Comparison of ENCODE assay signal across 22 cellular contexts in genomic region chr22:22785316-22786065, GRCh38.
DNase-seq lines count a peak whose midpoint lies in the region; ATAC-seq, FAIRE-seq and TF ChIP-seq lines count a peak whose summit lies in the region.
"Had no signal": no experiment of that assay in that cellular context is flagged by ENCODE, and none has a peak within 500 bp of the region (broad histone marks: within the 10 kb centered on the region; RNA-seq: fewer than 3 reads in every experiment).

No MANE protein-coding gene starts in this region.

- H3K27ac Mint-ChIP-seq in WTC11 = no peak overlapping the region
- H3K27ac Mint-ChIP-seq: B cell had no signal

- in situ Hi-C loops in HepG2 (cut with HindIII; ENCODE audit: extremely low pct_ligation_motif_present, low pct_unique_long_range_greater_than_20kb) = no loop called here

- peaks cover 28% of the 10 kb centered on the region for H3K4me1 ChIP-seq in HepG2 (ENCODE audit: insufficient read depth, low read length)
- peaks cover 0 to 3% (median 0%) of the 10 kb centered on the region in 4 donors for H3K4me1 ChIP-seq in right lobe of liver
- H3K4me1 ChIP-seq in aorta (ENCODE audit: control insufficient read depth in 1 of 2, insufficient read depth in 2 of 2, low read length in 2 of 2) = no peaks in the 10 kb centered on the region

- H4K20me1 ChIP-seq in HepG2 (ENCODE audit: insufficient read depth, low read length) = no peaks in the 10 kb centered on the region

- intact Hi-C loops in HepG2 (cut with micrococcal nuclease; ENCODE audit: unreplicated experiment) (no loop called here), right lobe of liver (cut with DNase I) (loop anchor here in 1 of 2 donors (5.0 kb wide), 1 partner anchor 167 kb away; no protein-coding TSS in a partner anchor), aorta (cut with DNase I) (no loop called here)

- 43% methylated on average over 10 of the region's 13 CpGs for WGBS in HepG2 (ENCODE audit: low lambda C conversion rate)
- WGBS in right lobe of liver (ENCODE audit: insufficient coverage, low coverage, low lambda C conversion rate, missing lambda C conversion rate) = 63% methylated on average over 6 of the region's 13 CpGs
- WGBS in aorta, 2 donors = 68 to 69% methylated on average over 13 of the region's 13 CpGs

- no peaks in the 10 kb centered on the region for H3K79me2 ChIP-seq in HepG2 (ENCODE audit: insufficient read depth, low read length)

- H3K36me3 ChIP-seq in HepG2 (replicated peaks in 1 of 2; ENCODE audit: control insufficient read depth in 1 of 2, insufficient read depth in 2 of 2, low read length in 2 of 2) (no peaks in the 10 kb centered on the region), right lobe of liver (no peaks in the 10 kb centered on the region), aorta (ENCODE audit: control insufficient read depth in 1 of 2, insufficient read depth in 2 of 2, low read length in 1 of 2) (no peaks in the 10 kb centered on the region)

- no peaks in the 10 kb centered on the region for H3K36me3 Mint-ChIP-seq in WTC11

- TF ChIP-seq EP300 in HepG2 (IDR thresholded peaks at IDR 0.05; ENCODE audit: low read depth in 2 of 2, low read length in 2 of 2) (no peak), HepG2 (CRISPR knock-in tag; IDR thresholded peaks at IDR 0.05; ENCODE audit: borderline replicate concordance) (no peak)

- TF ChIP-seq CTCF in HepG2 (CRISPR knock-in tag; IDR thresholded peaks at IDR 0.05) = no peak
- no peak for TF ChIP-seq CTCF in right lobe of liver (IDR thresholded peaks at IDR 0.05)
- TF ChIP-seq CTCF in WTC11 (IDR thresholded peaks at IDR 0.05) = no peak
- no peak for TF ChIP-seq CTCF in coronary artery (IDR thresholded peaks at IDR 0.05)
- TF ChIP-seq CTCF in RWPE1 (conservative IDR thresholded peaks at IDR 0.05; ENCODE audit: low read depth) = no peak

- POLR2A ChIA-PET in HepG2 (lab: Yijun Ruan, JAX) = no interaction called here
- POLR2A ChIA-PET in WTC11 (lab: Charles Lee) = no interaction called here
- POLR2A ChIA-PET in RWPE1 (lab: Yijun Ruan, JAX; ENCODE audit: low non-redundant PET) = no interaction called here

- no peak for FAIRE-seq in HepG2 (lab: Jason Lieb, UNC)
- FAIRE-seq: H54 had no signal

- BruUV-seq in HepG2 (replicated peaks; lab: Mats Ljungman, UMichigan) = no TSS peak

- no peak overlapping the region for H3K4me2 ChIP-seq in HepG2 (ENCODE audit: low read depth, low read length)

- no peak for DNase-seq in HepG2 (ENCODE audit: low spot score)
- no peak for DNase-seq in right lobe of liver
- peak; percentile 38 for DNase-seq in WTC11 (ENCODE audit: low spot score)
- DNase-seq in iPS-NIHi7 (ENCODE audit: extremely low spot score) = peak; percentile 42
- DNase-seq in aorta = no peak
- DNase-seq in coronary artery (ENCODE audit: low spot score) = no peak
- DNase-seq in NCI-H2227 (lab: John Stamatoyannopoulos, UW; ENCODE audit: unreplicated experiment) = no peak
- DNase-seq in RWPE1 (ENCODE audit: low spot score) = no peak
- DNase-seq: 8988T, Calu3, DMS79, IMR-90, Karpas-422, NCI-H1092, NCI-H1694 treated with DMSO at 0.1 percent for 48 hours, NCI-H2227 treated with DMSO at 0.1 percent for 48 hours, NCI-H524, PC-3, RPMI8226 had no signal

- no peak for TF ChIP-seq RAD21 in HepG2 (CRISPR knock-in tag; IDR thresholded peaks at IDR 0.05)

- no peak overlapping the region for H3K27ac ChIP-seq in HepG2 (ENCODE audit: extremely low read length, insufficient read depth, low read length)
- no peak overlapping the region for H3K27ac ChIP-seq in right lobe of liver
- no peak overlapping the region for H3K27ac ChIP-seq in aorta (ENCODE audit: low read depth in 1 of 2, low read length in 2 of 2)
- no peak overlapping the region for H3K27ac ChIP-seq in coronary artery
- H3K27ac ChIP-seq in RWPE1 = no peak overlapping the region
- H3K27ac ChIP-seq: HL-60 had no signal

- H3K27me3 Mint-ChIP-seq in WTC11 (ENCODE audit: low read depth) = peaks cover 83% of the 10 kb centered on the region

- no peak for TF ChIP-seq POLR2A in HepG2 (IDR thresholded peaks at IDR 0.05; ENCODE audit: insufficient read depth in 1 of 2, low read depth in 2 of 2, low read length in 2 of 2)
- TF ChIP-seq POLR2A in right lobe of liver (IDR thresholded peaks at IDR 0.05) = no peak

- no peak overlapping the region for H3K4me3 ChIP-seq in HepG2 (replicated peaks in 1 of 3; ENCODE audit: insufficient read depth in 1 of 3, low read depth in 2 of 3, low read length in 3 of 3)
- no peak overlapping the region for H3K4me3 ChIP-seq in right lobe of liver
- H3K4me3 ChIP-seq in aorta (ENCODE audit: low read length in 2 of 2) = no peak overlapping the region
- no peak overlapping the region for H3K4me3 ChIP-seq in coronary artery

- H3K9ac ChIP-seq in HepG2 (ENCODE audit: insufficient read depth, low read depth, low read length) = no peak overlapping the region

- ATAC-seq in HepG2 (no peak), right lobe of liver (no peak), WTC11 (peak; percentile 60; the same call in 1 of the 2 replicates), aorta (ENCODE audit: low FRiP score) (peak; percentile 34)
- ATAC-seq: PC-3 had no signal

- H3K4me1 Mint-ChIP-seq in WTC11 = no peaks in the 10 kb centered on the region
- H3K4me1 Mint-ChIP-seq: B cell had no signal

- H3K27me3 ChIP-seq in HepG2 (ENCODE audit: control insufficient read depth in 1 of 2, insufficient read depth in 2 of 2, low read length in 2 of 2) (peaks cover 0 to 3% of the 10 kb centered on the region in 2 experiments; a peak in 1 of 5 replicates), right lobe of liver (no peaks in the 10 kb centered on the region), aorta (ENCODE audit: control insufficient read depth in 1 of 2, insufficient read depth in 2 of 2, low read length in 1 of 2) (no peaks in the 10 kb centered on the region)

- no peak overlapping the region for H3K4me3 Mint-ChIP-seq in WTC11
- H3K4me3 Mint-ChIP-seq: B cell had no signal

- H3K9me3 ChIP-seq in HepG2 (ENCODE audit: low read length) (no peaks in the 10 kb centered on the region), right lobe of liver (no peaks in the 10 kb centered on the region), aorta (ENCODE audit: control insufficient read depth, low read length) (no peaks in the 10 kb centered on the region)

- CTCF ChIA-PET in HepG2 (lab: Yijun Ruan, JAX; ENCODE audit: low intra/inter-chr PET ratio, low total read pairs) (no interaction called here), WTC11 (lab: Charles Lee) (interaction anchor here (0.8 to 8.5 kb wide), 17 partner anchors 14 to 209 kb away, joined by 3 to 125 read pairs (median 5); no protein-coding TSS in a partner anchor), RWPE1 (lab: Yijun Ruan, JAX) (no interaction called here)

- no peak overlapping the region for H2AFZ ChIP-seq in HepG2 (ENCODE audit: low read length)

- H3K9me3 Mint-ChIP-seq in WTC11 = no peaks in the 10 kb centered on the region

TF ChIP-seq in HepG2, 621 proteins besides CTCF, POLR2A, EP300 and RAD21 (continues in another document):
- TF ChIP-seq DRAP1 (CRISPR knock-in tag; IDR thresholded peaks at IDR 0.05) = no peak

TF ChIP-seq in WTC11, 78 proteins besides CTCF, POLR2A, EP300 and RAD21 (continues in another document):
- TF ChIP-seq ETV6 (CRISPR knock-in tag; IDR thresholded peaks at IDR 0.05) = no peak
- no peak for TF ChIP-seq ZNF317 (CRISPR knock-in tag; IDR thresholded peaks at IDR 0.05; ENCODE audit: borderline replicate concordance, low read depth)
- no peak for TF ChIP-seq HMGXB4 (CRISPR knock-in tag; IDR thresholded peaks at IDR 0.05)
- no peak for TF ChIP-seq IRF1 (CRISPR knock-in tag; IDR thresholded peaks at IDR 0.05)
- TF ChIP-seq TP53 (CRISPR knock-in tag; IDR thresholded peaks at IDR 0.05) = no peak
- no peak for TF ChIP-seq E2F4 (CRISPR knock-in tag; IDR thresholded peaks at IDR 0.05; ENCODE audit: borderline replicate concordance, low read depth)
- TF ChIP-seq ATF3 (CRISPR knock-in tag; conservative IDR thresholded peaks at IDR 0.05) = no peak
- TF ChIP-seq ZNF219 (CRISPR knock-in tag; IDR thresholded peaks at IDR 0.05; ENCODE audit: borderline replicate concordance) = no peak
- no peak for TF ChIP-seq RELA (CRISPR knock-in tag; IDR thresholded peaks at IDR 0.05; ENCODE audit: borderline replicate concordance)
- TF ChIP-seq MAX (CRISPR knock-in tag; IDR thresholded peaks at IDR 0.05) = no peak

Comparison
In these comparisons a context has a peak if more than half of its experiments do, and no peak if none do; other contexts are left out.
1. ATAC-seq: peak in WTC11 (single experiment) and aorta (single experiment); none in HepG2 (single experiment) and right lobe of liver (0 of 4).
2. DNase-seq: peak in WTC11 (single experiment) and iPS-NIHi7 (single experiment); none in HepG2 (single experiment), right lobe of liver (0 of 3), aorta (0 of 2), coronary artery (single experiment), NCI-H2227 (single experiment) and RWPE1 (single experiment).